Comparison of ENCODE assay signal across 10 cellular contexts in the genomic region with DNA sequence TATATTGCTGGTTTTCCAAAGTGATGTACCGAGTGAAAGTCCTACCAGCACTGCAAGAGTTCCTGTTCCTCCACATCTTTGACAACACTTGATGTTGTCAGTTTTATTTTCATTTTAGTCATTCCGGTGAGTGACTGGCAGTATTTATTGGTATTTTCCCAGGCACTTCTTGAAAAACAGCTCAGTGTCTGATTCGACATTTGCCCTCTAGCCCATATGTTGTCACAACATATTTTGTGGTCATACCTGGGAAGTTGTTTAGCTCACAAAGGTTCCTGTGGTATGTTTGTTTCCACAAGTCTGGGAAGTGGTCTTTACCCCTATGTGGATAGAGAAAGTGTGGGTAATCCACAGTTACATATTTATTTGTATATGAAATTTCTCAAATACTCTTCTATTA.
"Had no signal": no experiment of that assay in that cellular context is flagged by ENCODE, and none has a peak within 500 bp of the region (broad histone marks: within the 10 kb centered on the region; RNA-seq: fewer than 3 reads in every experiment).

No MANE protein-coding gene starts in this region.

- H3K36me3 ChIP-seq: HAP-1 had no signal

- H3K4me2 ChIP-seq: GM23338 had no signal

- DNase-seq: GM23248, GOT3, H7, H9, HCEC 1CT, HFFc6 had no signal

- FAIRE-seq: H1, H54 had no signal

- H3K4me1 ChIP-seq: HAP-1 had no signal

- H3K4me3 ChIP-seq: GM23248, GM23338, HAP-1 had no signal

- H3K27ac ChIP-seq: GM23248 had no signal

- H2AFZ ChIP-seq: GM23248, GM23338 had no signal

- H3K9ac ChIP-seq: GM23248 had no signal

- H3K9me3 ChIP-seq: HAP-1 had no signal
